Comparison of ENCODE assay signal across 1 cellular context in the genomic region with DNA sequence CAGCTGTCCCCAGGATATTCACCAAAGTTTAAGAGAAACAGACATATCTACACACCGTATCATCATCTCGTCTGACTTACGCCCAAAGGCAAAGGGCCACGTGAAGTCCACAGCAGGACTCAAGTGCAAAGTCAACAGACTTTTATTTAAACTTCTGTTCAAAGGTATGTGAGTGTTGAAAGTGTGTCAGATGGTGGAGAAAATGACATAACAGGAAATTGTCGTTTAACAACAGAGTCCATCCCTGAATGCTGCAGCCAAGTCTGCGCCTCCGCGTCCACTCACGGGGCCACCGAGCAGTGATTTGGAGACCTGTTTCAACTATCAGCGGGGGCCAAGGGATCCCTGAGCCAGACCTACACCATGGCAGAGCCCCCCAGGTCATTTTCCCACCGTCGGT.
A peak's percentile ranks its signal among the peaks of the same experiment; 100 is the strongest.
TF ChIP-seq lines count a peak whose summit lies in the region.

No MANE protein-coding gene starts in this region.

TF ChIP-seq in HepG2, 621 proteins besides CTCF, POLR2A, EP300 and RAD21 (continued from another document and continues in another):
- TF ChIP-seq, protein P1, sequence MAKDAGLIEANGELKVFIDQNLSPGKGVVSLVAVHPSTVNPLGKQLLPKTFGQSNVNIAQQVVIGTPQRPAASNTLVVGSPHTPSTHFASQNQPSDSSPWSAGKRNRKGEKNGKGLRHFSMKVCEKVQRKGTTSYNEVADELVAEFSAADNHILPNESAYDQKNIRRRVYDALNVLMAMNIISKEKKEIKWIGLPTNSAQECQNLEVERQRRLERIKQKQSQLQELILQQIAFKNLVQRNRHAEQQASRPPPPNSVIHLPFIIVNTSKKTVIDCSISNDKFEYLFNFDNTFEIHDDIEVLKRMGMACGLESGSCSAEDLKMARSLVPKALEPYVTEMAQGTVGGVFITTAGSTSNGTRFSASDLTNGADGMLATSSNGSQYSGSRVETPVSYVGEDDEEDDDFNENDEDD (CRISPR knock-in tag; IDR thresholded peaks at IDR 0.05; ENCODE audit: borderline replicate concordance): peak; percentile 55; the same call in 1 of the 2 replicates
- peak; percentile 86; the same call in 1 of the 2 replicates for TF ChIP-seq TARDBP (CRISPR knock-in tag; IDR thresholded peaks at IDR 0.05)
- TF ChIP-seq NFYC (CRISPR knock-in tag; IDR thresholded peaks at IDR 0.05): 0 out of 2 replicates have a peak, but pooled peaks have one; percentile 17
- no peak for TF ChIP-seq ZNF530 (CRISPR knock-in tag; IDR thresholded peaks at IDR 0.05; ENCODE audit: low read depth)
- TF ChIP-seq RBM39 (IDR thresholded peaks at IDR 0.05; ENCODE audit: low read depth, low read length, poor library complexity, severe bottlenecking): peak; percentile 12
- no peak for TF ChIP-seq YY1 (IDR thresholded peaks at IDR 0.05; ENCODE audit: insufficient read depth, insufficient replicate concordance, low read depth, low read length)
- TF ChIP-seq ZNF878 (CRISPR knock-in tag; IDR thresholded peaks at IDR 0.05): peak; percentile 88
- no peak; the same call in 1 of the 2 replicates for TF ChIP-seq ZNF770 (CRISPR knock-in tag; IDR thresholded peaks at IDR 0.05)
- TF ChIP-seq ZMAT3 (CRISPR knock-in tag; conservative IDR thresholded peaks at IDR 0.05): peak; percentile 54; the same call in 1 of the 2 replicates
- TF ChIP-seq MXD4 (CRISPR knock-in tag; IDR thresholded peaks at IDR 0.05): peak; percentile 64; the same call in 1 of the 2 replicates
- TF ChIP-seq ZNF709 (CRISPR knock-in tag; IDR thresholded peaks at IDR 0.05): no peak
- TF ChIP-seq THAP11 (CRISPR knock-in tag; IDR thresholded peaks at IDR 0.05): peak; percentile 76
- TF ChIP-seq RBAK (CRISPR knock-in tag; IDR thresholded peaks at IDR 0.05): peak; percentile 55; the same call in 1 of the 2 replicates
- no peak for TF ChIP-seq BRCA1 (CRISPR knock-in tag; IDR thresholded peaks at IDR 0.05)
- TF ChIP-seq, protein P2, sequence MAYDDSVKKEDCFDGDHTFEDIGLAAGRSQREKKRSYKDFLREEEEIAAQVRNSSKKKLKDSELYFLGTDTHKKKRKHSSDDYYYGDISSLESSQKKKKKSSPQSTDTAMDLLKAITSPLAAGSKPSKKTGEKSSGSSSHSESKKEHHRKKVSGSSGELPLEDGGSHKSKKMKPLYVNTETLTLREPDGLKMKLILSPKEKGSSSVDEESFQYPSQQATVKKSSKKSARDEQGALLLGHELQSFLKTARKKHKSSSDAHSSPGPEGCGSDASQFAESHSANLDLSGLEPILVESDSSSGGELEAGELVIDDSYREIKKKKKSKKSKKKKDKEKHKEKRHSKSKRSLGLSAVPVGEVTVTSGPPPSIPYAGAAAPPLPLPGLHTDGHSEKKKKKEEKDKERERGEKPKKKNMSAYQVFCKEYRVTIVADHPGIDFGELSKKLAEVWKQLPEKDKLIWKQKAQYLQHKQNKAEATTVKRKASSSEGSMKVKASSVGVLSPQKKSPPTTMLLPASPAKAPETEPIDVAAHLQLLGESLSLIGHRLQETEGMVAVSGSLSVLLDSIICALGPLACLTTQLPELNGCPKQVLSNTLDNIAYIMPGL (CRISPR knock-in tag; IDR thresholded peaks at IDR 0.05; ENCODE audit: borderline replicate concordance in 1 of 2, low read depth in 1 of 2): peak; percentile 51 to 55; a peak in 2 of 4 replicates
- TF ChIP-seq ZNF746 (CRISPR knock-in tag; IDR thresholded peaks at IDR 0.05): 0 out of 2 replicates have a peak, but pooled peaks have one; percentile 48
- peak; percentile 63; the same call in 1 of the 2 replicates for TF ChIP-seq SPEN (CRISPR knock-in tag; IDR thresholded peaks at IDR 0.05; ENCODE audit: low read depth)
- TF ChIP-seq, protein P3, sequence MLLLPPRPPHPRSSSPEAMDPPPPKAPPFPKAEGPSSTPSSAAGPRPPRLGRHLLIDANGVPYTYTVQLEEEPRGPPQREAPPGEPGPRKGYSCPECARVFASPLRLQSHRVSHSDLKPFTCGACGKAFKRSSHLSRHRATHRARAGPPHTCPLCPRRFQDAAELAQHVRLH (CRISPR knock-in tag; IDR thresholded peaks at IDR 0.05; ENCODE audit: borderline replicate concordance, low read depth): peak; percentile 66; the same call in 1 of the 2 replicates
- peak; percentile 84; the same call in 1 of the 2 replicates for TF ChIP-seq MYPOP (CRISPR knock-in tag; IDR thresholded peaks at IDR 0.05)
- peak; percentile 51; the same call in 1 of the 2 replicates for TF ChIP-seq ZNF792 (CRISPR knock-in tag; IDR thresholded peaks at IDR 0.05)
- TF ChIP-seq TBX3 (IDR thresholded peaks at IDR 0.05; ENCODE audit: borderline replicate concordance): peak; percentile 67; the same call in 1 of the 2 replicates
- peak; percentile 59; the same call in 1 of the 2 replicates for TF ChIP-seq TOE1 (CRISPR knock-in tag; IDR thresholded peaks at IDR 0.05)
- peak; percentile 80 for TF ChIP-seq ZNF18 (CRISPR knock-in tag; IDR thresholded peaks at IDR 0.05; ENCODE audit: insufficient replicate concordance)
- no peak for TF ChIP-seq U2AF2 (IDR thresholded peaks at IDR 0.05; ENCODE audit: low read depth, low read length)
- TF ChIP-seq ZNF20 (CRISPR knock-in tag; IDR thresholded peaks at IDR 0.05): no peak
- peak; percentile 95 for TF ChIP-seq ELF3 (CRISPR knock-in tag; IDR thresholded peaks at IDR 0.05)
- TF ChIP-seq REL (CRISPR knock-in tag; conservative IDR thresholded peaks at IDR 0.05): 0 out of 2 replicates have a peak, but pooled peaks have one; percentile 31
- TF ChIP-seq, protein P4, sequence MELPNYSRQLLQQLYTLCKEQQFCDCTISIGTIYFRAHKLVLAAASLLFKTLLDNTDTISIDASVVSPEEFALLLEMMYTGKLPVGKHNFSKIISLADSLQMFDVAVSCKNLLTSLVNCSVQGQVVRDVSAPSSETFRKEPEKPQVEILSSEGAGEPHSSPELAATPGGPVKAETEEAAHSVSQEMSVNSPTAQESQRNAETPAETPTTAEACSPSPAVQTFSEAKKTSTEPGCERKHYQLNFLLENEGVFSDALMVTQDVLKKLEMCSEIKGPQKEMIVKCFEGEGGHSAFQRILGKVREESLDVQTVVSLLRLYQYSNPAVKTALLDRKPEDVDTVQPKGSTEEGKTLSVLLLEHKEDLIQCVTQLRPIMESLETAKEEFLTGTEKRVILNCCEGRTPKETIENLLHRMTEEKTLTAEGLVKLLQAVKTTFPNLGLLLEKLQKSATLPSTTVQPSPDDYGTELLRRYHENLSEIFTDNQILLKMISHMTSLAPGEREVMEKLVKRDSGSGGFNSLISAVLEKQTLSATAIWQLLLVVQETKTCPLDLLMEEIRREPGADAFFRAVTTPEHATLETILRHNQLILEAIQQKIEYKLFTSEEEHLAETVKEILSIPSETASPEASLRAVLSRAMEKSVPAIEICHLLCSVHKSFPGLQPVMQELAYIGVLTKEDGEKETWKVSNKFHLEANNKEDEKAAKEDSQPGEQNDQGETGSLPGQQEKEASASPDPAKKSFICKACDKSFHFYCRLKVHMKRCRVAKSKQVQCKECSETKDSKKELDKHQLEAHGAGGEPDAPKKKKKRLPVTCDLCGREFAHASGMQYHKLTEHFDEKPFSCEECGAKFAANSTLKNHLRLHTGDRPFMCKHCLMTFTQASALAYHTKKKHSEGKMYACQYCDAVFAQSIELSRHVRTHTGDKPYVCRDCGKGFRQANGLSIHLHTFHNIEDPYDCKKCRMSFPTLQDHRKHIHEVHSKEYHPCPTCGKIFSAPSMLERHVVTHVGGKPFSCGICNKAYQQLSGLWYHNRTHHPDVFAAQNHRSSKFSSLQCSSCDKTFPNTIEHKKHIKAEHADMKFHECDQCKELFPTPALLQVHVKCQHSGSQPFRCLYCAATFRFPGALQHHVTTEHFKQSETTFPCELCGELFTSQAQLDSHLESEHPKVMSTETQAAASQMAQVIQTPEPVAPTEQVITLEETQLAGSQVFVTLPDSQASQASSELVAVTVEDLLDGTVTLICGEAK (IDR thresholded peaks at IDR 0.05): no peak
- TF ChIP-seq, protein P4 (CRISPR knock-in tag; IDR thresholded peaks at IDR 0.05): peak; percentile 87
- TF ChIP-seq TGIF2 (CRISPR knock-in tag; IDR thresholded peaks at IDR 0.05): peak; percentile 91
- TF ChIP-seq FOXA3 (CRISPR knock-in tag; IDR thresholded peaks at IDR 0.05): peak; percentile 98
- no peak for TF ChIP-seq ZNF251 (CRISPR knock-in tag; IDR thresholded peaks at IDR 0.05)
- 0 out of 2 replicates have a peak, but pooled peaks have one; percentile 37 for TF ChIP-seq ZNF292 (CRISPR knock-in tag; IDR thresholded peaks at IDR 0.05; ENCODE audit: borderline replicate concordance, low read depth)
- no peak; the same call in 1 of the 2 replicates for TF ChIP-seq FOXC1 (CRISPR knock-in tag; IDR thresholded peaks at IDR 0.05; ENCODE audit: borderline replicate concordance)
- TF ChIP-seq ZNF569 (CRISPR knock-in tag; IDR thresholded peaks at IDR 0.05; ENCODE audit: borderline replicate concordance): 0 out of 2 replicates have a peak, but pooled peaks have one; percentile 29
- TF ChIP-seq FOXJ3 (CRISPR knock-in tag; IDR thresholded peaks at IDR 0.05; ENCODE audit: borderline replicate concordance): peak; percentile 54; the same call in 1 of the 2 replicates
- peak; percentile 83 for TF ChIP-seq THRA (CRISPR knock-in tag; IDR thresholded peaks at IDR 0.05; ENCODE audit: borderline replicate concordance)
- peak; percentile 30 for TF ChIP-seq ZNF781 (CRISPR knock-in tag; IDR thresholded peaks at IDR 0.05; ENCODE audit: borderline replicate concordance, not compliant biosample characterization)
